8 cellular contexts compared by ENCODE assay signal in the genomic region with DNA sequence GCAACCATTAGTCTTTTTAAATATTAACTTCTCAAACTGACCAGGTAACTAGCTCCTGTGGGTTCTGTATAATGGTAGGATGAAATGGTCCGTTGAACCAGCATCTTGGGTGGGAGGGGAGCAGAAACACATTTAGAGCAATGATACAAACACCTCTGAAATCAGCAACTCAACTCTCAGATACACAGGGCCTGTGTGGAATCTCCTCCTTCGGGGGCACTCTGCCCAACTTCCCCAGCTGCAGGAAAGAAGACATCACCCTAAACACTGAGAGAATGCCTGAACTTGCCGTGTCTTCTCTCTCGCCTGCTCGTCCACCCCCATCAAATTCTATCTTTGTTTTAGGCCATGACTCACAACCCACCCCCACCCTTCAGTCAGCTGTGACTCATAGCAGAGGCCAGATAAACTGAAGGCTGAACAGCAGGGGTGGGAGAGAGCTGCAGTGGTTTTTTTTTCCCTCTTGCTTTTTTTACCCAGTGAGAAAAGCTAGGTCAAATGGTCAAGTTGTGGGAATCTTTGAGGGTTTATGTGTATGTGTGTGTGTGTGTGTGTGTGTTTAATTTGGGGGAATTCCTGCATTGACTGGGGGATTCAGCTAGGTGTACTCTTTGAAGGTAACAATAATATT.
DNase-seq lines count a peak whose midpoint lies in the region; ATAC-seq and TF ChIP-seq lines count a peak whose summit lies in the region.

No MANE protein-coding gene starts in this region.

- no peak overlapping the region for H3K18ac ChIP-seq in neuronal stem cell (ENCODE audit: low read length)

- H4K8ac ChIP-seq in neuronal stem cell (ENCODE audit: low read depth, low read length), result no peak overlapping the region

- no peak overlapping the region for H2BK12ac ChIP-seq in neuronal stem cell (ENCODE audit: low read length)

- no peak overlapping the region for H2BK120ac ChIP-seq in neuronal stem cell (ENCODE audit: low read depth, low read length)

- ATAC-seq in GM18502 (IDR thresholded peaks at IDR 0.05; ENCODE audit: poor library complexity, unreplicated experiment) (peak; percentile 60), HG02981 (IDR thresholded peaks at IDR 0.05; ENCODE audit: unreplicated experiment) (peak; percentile 61), HG02642 (IDR thresholded peaks at IDR 0.05; ENCODE audit: poor library complexity, unreplicated experiment) (no peak), GM21526 (IDR thresholded peaks at IDR 0.05; ENCODE audit: low FRiP score, unreplicated experiment) (no peak)

- H2BK5ac ChIP-seq in neuronal stem cell (ENCODE audit: low read length), result no peak overlapping the region

- H3K27me3 ChIP-seq in neuronal stem cell (ENCODE audit: control insufficient read depth in 3 of 3, insufficient read depth in 3 of 3, low read depth in 1 of 3, low read length in 3 of 3), result no peaks in the 10 kb centered on the region

- peak overlapping the region; percentile 88 for H2AFZ ChIP-seq in neuronal stem cell (ENCODE audit: low read length)

- no peaks in the 10 kb centered on the region for H3K36me3 ChIP-seq in neuronal stem cell (replicated peaks in 1 of 2; ENCODE audit: control insufficient read depth in 2 of 2, insufficient read depth in 2 of 2, low read length in 2 of 2)

- H3K23ac ChIP-seq in neuronal stem cell (ENCODE audit: low read depth, low read length, poor library complexity), result no peak overlapping the region

- H3K4ac ChIP-seq in neuronal stem cell (ENCODE audit: low read length), result no peak overlapping the region

- no peak overlapping the region for H2AK5ac ChIP-seq in neuronal stem cell (ENCODE audit: low read depth, low read length)

- no peak overlapping the region for H4K91ac ChIP-seq in neuronal stem cell (ENCODE audit: low read depth, low read length, poor library complexity)

- no peak overlapping the region for H3K9ac ChIP-seq in neuronal stem cell (ENCODE audit: low read depth, low read length, poor library complexity)

- peak overlapping the region; percentile 34 for H3K27ac ChIP-seq in neuronal stem cell (replicated peaks; ENCODE audit: low read length)

- no peaks in the 10 kb centered on the region for H3K9me3 ChIP-seq in neuronal stem cell (replicated peaks in 1 of 2; ENCODE audit: control insufficient read depth in 2 of 2, insufficient read depth in 1 of 2, low read depth in 1 of 2, low read length in 2 of 2)

- H3K14ac ChIP-seq in neuronal stem cell (ENCODE audit: low read length), result no peak overlapping the region

- H3K4me3 ChIP-seq in neuronal stem cell (ENCODE audit: low read length in 2 of 2), result peak overlapping the region in 1 of 2 donors; percentile 10

- no peak overlapping the region for H3K4me2 ChIP-seq in neuronal stem cell (ENCODE audit: insufficient read depth, low read length, poor library complexity, severe bottlenecking)

- H2BK15ac ChIP-seq in neuronal stem cell (ENCODE audit: low read length), result no peak overlapping the region

- WGBS in neuronal stem cell (ENCODE audit: extremely low coverage in 2 of 2, insufficient read length in 2 of 2, insufficient replicate concordance in 1 of 2), 2 donors, result no CpG with 5 or more reads among the region's 5 CpGs

- H3K79me1 ChIP-seq in neuronal stem cell (ENCODE audit: low read depth, low read length), result no peaks in the 10 kb centered on the region

- DNase-seq in fibroblast of gingiva (ENCODE audit: low read depth) (peak; percentile 58), neuronal stem cell (ENCODE audit: low spot score) (peak; percentile 51)
- DNase-seq in effector CD8-positive, alpha-beta T cell (lab: John Stamatoyannopoulos, UW), result no peak

- peaks cover 23 to 29% of the 10 kb centered on the region in 2 donors for H3K4me1 ChIP-seq in neuronal stem cell (ENCODE audit: control insufficient read depth in 2 of 2, insufficient read depth in 1 of 2, low read depth in 1 of 2, low read length in 2 of 2)

TF ChIP-seq in PFSK-1, 5 proteins besides CTCF, POLR2A, EP300 and RAD21:
- TF ChIP-seq, protein P1, sequence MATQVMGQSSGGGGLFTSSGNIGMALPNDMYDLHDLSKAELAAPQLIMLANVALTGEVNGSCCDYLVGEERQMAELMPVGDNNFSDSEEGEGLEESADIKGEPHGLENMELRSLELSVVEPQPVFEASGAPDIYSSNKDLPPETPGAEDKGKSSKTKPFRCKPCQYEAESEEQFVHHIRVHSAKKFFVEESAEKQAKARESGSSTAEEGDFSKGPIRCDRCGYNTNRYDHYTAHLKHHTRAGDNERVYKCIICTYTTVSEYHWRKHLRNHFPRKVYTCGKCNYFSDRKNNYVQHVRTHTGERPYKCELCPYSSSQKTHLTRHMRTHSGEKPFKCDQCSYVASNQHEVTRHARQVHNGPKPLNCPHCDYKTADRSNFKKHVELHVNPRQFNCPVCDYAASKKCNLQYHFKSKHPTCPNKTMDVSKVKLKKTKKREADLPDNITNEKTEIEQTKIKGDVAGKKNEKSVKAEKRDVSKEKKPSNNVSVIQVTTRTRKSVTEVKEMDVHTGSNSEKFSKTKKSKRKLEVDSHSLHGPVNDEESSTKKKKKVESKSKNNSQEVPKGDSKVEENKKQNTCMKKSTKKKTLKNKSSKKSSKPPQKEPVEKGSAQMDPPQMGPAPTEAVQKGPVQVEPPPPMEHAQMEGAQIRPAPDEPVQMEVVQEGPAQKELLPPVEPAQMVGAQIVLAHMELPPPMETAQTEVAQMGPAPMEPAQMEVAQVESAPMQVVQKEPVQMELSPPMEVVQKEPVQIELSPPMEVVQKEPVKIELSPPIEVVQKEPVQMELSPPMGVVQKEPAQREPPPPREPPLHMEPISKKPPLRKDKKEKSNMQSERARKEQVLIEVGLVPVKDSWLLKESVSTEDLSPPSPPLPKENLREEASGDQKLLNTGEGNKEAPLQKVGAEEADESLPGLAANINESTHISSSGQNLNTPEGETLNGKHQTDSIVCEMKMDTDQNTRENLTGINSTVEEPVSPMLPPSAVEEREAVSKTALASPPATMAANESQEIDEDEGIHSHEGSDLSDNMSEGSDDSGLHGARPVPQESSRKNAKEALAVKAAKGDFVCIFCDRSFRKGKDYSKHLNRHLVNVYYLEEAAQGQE (IDR thresholded peaks at IDR 0.05; ENCODE audit: insufficient read depth in 1 of 2, low read depth in 2 of 2, low read length in 2 of 2), result peak in 1 of 2 experiments; percentile 68; a peak in 2 of 4 replicates
- TF ChIP-seq SIN3A (IDR thresholded peaks at IDR 0.05; ENCODE audit: borderline replicate concordance, insufficient read depth, low read length), result peak; percentile 98
- TF ChIP-seq FOXP2 (optimal IDR thresholded peaks at IDR 0.05; ENCODE audit: borderline replicate concordance, extremely low read depth, extremely low read length, insufficient read depth), result peak; percentile 62
- TF ChIP-seq POLR2AphosphoS5 (IDR thresholded peaks at IDR 0.05; ENCODE audit: low read depth, low read length), result no peak
- TF ChIP-seq TAF1 (IDR thresholded peaks at IDR 0.05; ENCODE audit: borderline replicate concordance, insufficient read depth, low read length), result no peak
TF ChIP-seq in PFSK-1: peak in this region for 3.

Comparison
In these comparisons a context has a peak if more than half of its experiments do, and no peak if none do; other contexts are left out.
1. ATAC-seq: peak in GM18502 (single experiment) and HG02981 (single experiment); none in HG02642 (single experiment) and GM21526 (single experiment).